In genomic region chr12:53625946-53626701, GRCh38 we compare ENCODE assay signal across 8 cellular contexts. TPM values are rescaled to one million over a fixed set of nuclear protein-coding genes. Genes with fewer than 3 reads are reported as not detected.
DNase-seq lines count a peak whose midpoint lies in the region; ATAC-seq, FAIRE-seq and TF ChIP-seq lines count a peak whose summit lies in the region.

Gene ATF7 (minus strand): TSS chr12:53626382. CDS start chr12:53601000, 25,382 bp downstream.

- H3K4me3 ChIP-seq in right atrium auricular region (peak within 1 kb of the TSS; percentile 58 to 67), psoas muscle (peak within 1 kb of the TSS; percentile 77)

- H3K27ac ChIP-seq in right atrium auricular region (peak within 1 kb of the TSS; percentile 91 to 93), psoas muscle (peak within 1 kb of the TSS; percentile 95)

- peaks cover 0 to 40% of the 10 kb centered on the region in 2 donors for H3K4me1 ChIP-seq in right atrium auricular region
- peaks cover 36% of the 10 kb centered on the region for H3K4me1 ChIP-seq in psoas muscle

- no peaks in the 10 kb centered on the region for H3K9me3 ChIP-seq in right atrium auricular region
- H3K9me3 ChIP-seq in psoas muscle, result no peaks in the 10 kb centered on the region

- H3K36me3 ChIP-seq in right atrium auricular region (no peaks in the 10 kb centered on the region), psoas muscle (ENCODE audit: insufficient read depth in 1 of 2, low read depth in 1 of 2) (no peaks in the 10 kb centered on the region)

- FAIRE-seq in urothelium cell line (lab: Jason Lieb, UNC), result no peak

- intact Hi-C loops in T-helper 2 cell treated with Interferon-gamma antibody and Interleukin-4, amounts not matched to agents 100 ng/mL and 5 ng/mL, for 36 hours (cut with micrococcal nuclease), result loop anchor here (1.0 to 5.0 kb wide), 6 partner anchors 50 to 304 kb away; partner anchors contain the start of genes AAAS, ATP5MC2, CALCOCO1 and PRR13
- intact Hi-C loops in psoas muscle (cut with DNase I), result loop anchor here (1.0 to 5.0 kb wide), 2 partner anchors 46 to 50 kb away; partner anchors contain the start of gene ATP5MC2 (in 1 of the 2)

- no peaks in the 10 kb centered on the region for H3K27me3 ChIP-seq in right atrium auricular region
- no peaks in the 10 kb centered on the region for H3K27me3 ChIP-seq in psoas muscle (ENCODE audit: insufficient read depth in 3 of 3, low read length in 2 of 3)

- 0% methylated on average over 48 of the region's 48 CpGs for WGBS in psoas muscle, 3 donors

- no peak for TF ChIP-seq CTCF in right atrium auricular region (IDR thresholded peaks at IDR 0.05)
- no peak for TF ChIP-seq CTCF in psoas muscle (IDR thresholded peaks at IDR 0.05)

- peak; percentile 91 for ATAC-seq in GM18499 (IDR thresholded peaks at IDR 0.05; ENCODE audit: insufficient read depth, unreplicated experiment)
- peak; percentile 97 for ATAC-seq in HG02943 (IDR thresholded peaks at IDR 0.05; ENCODE audit: low read depth, unreplicated experiment)
- ATAC-seq in psoas muscle, result peak; percentile 97 to 99 (median 98)

- DNase-seq in NCI-H187 treated with DMSO at 0.1 percent for 48 hours (lab: John Stamatoyannopoulos, UW) (peak; percentile 90), anterior cingulate cortex (lab: John Stamatoyannopoulos, UW) (peak; percentile 91 to 100 (median 98)), right atrium auricular region (ENCODE audit: low spot score) (peak; percentile 98), psoas muscle (peak; percentile 97 to 99), urothelium cell line (ENCODE audit: low spot score) (peak; percentile 98)

RNA-seq across cellular contexts. Expression of gene ATF7, which starts in this region (rescaled TPM):
- total RNA-seq in T-helper 2 cell treated with Interferon-gamma antibody and Interleukin-4, amounts not matched to agents 100 ng/mL and 5 ng/mL, for 36 hours, result 30.7 and 35.5 TPM in 2 replicates
- total RNA-seq in right atrium auricular region, result 10 to 100 TPM; 22.1 to 24.7 TPM
- total RNA-seq in psoas muscle, result 10 to 100 TPM; 25.4 to 32.3 (median 31.5) TPM
- 10 to 100 TPM; 15.7 to 21.8 (median 18.0) TPM for polyA plus RNA-seq in psoas muscle

Comparison
In these comparisons a context has a peak if more than half of its experiments do, and no peak if none do; other contexts are left out.
1. Peak in every context shown above with its lines: DNase-seq, ATAC-seq, H3K4me3 ChIP-seq and H3K27ac ChIP-seq.